ENCODE assay signal across 14 cellular contexts in genomic region chr3:12884104-12884742, GRCh38. TPM values are rescaled to one million over a fixed set of nuclear protein-coding genes. Genes with fewer than 3 reads are reported as not detected.
DNase-seq lines count a peak whose midpoint lies in the region; ATAC-seq, FAIRE-seq and TF ChIP-seq lines count a peak whose summit lies in the region.
"Had no signal": no experiment of that assay in that cellular context is flagged by ENCODE, and none has a peak within 500 bp of the region (broad histone marks: within the 10 kb centered on the region; RNA-seq: fewer than 3 reads in every experiment).

No MANE protein-coding gene starts in this region.

- no peak for ATAC-seq in GM19455 (IDR thresholded peaks at IDR 0.05; ENCODE audit: unreplicated experiment)
- ATAC-seq: activated T-cell treated with anti-CD3 and anti-CD28 coated beads, Interleukin-2, amount 50 U/mL, for 4 hours; upper lobe of right lung had no signal

- H3K27ac ChIP-seq in esophagus muscularis mucosa (replicated peaks in 1 of 4): peak overlapping the region; percentile 70 to 80 (median 77)
- H3K27ac ChIP-seq: upper lobe of right lung had no signal

- no peak for TF ChIP-seq CTCF in esophagus muscularis mucosa (IDR thresholded peaks at IDR 0.05)

- H3K27me3 ChIP-seq in esophagus muscularis mucosa: no peaks in the 10 kb centered on the region

- H3K36me3 ChIP-seq in esophagus muscularis mucosa: no peaks in the 10 kb centered on the region
- H3K36me3 ChIP-seq: upper lobe of right lung had no signal

- peak; percentile 59 for DNase-seq in NCI-H524 treated with DMSO at 0.1 percent for 48 hours (lab: John Stamatoyannopoulos, UW)
- no peak for DNase-seq in esophagus muscularis mucosa (ENCODE audit: extremely low spot score)
- DNase-seq in mucosa of gallbladder (ENCODE audit: low spot score): peak; percentile 30
- DNase-seq in ureter (ENCODE audit: low spot score): peak; percentile 61
- no peak for DNase-seq in urothelium cell line (ENCODE audit: low spot score)
- DNase-seq in HCEC 1CT: no peak
- DNase-seq: activated T-cell treated with anti-CD3 and anti-CD28 coated beads, Interleukin-2, amount 50 U/mL, for 4 hours; DMS153; H9; naive B cell; NK-92 treated with Interleukin-12 subunit alpha and Interleukin-12 subunit beta, amount 100 ng/mL, for 24 hours; upper lobe of right lung had no signal

- no peaks in the 10 kb centered on the region for H3K9me3 ChIP-seq in esophagus muscularis mucosa
- H3K9me3 ChIP-seq: upper lobe of right lung had no signal

- WGBS in esophagus muscularis mucosa: 55% methylated on average over 18 of the region's 18 CpGs

- peaks cover 0 to 15% (median 11%) of the 10 kb centered on the region in 4 donors for H3K4me1 ChIP-seq in esophagus muscularis mucosa
- H3K4me1 ChIP-seq: upper lobe of right lung had no signal

- no peak overlapping the region for H3K4me3 ChIP-seq in esophagus muscularis mucosa
- H3K4me3 ChIP-seq: upper lobe of right lung had no signal

- FAIRE-seq in urothelium cell line (lab: Jason Lieb, UNC): no peak
- FAIRE-seq: TTC549 had no signal

- TF ChIP-seq POLR2A in esophagus muscularis mucosa (IDR thresholded peaks at IDR 0.05; ENCODE audit: low read depth): no peak

- intact Hi-C loops in esophagus muscularis mucosa (cut with DNase I): no loop called here

- TF ChIP-seq EP300 in esophagus muscularis mucosa (IDR thresholded peaks at IDR 0.05): no peak

RNA-seq across cellular contexts. Expression of gene RPL32, which starts 42.9 kb away (rescaled TPM):
- total RNA-seq in esophagus muscularis mucosa (1,000 to 10,000 TPM in 2 of 4 donors, 100 to 1,000 TPM in 2; 784 to 1,554 (median 1,100) TPM), mucosa of gallbladder (975 TPM), ureter (2,253 TPM)

Comparison
In these comparisons a context has a peak if more than half of its experiments do, and no peak if none do; other contexts are left out.
1. DNase-seq: peak in NCI-H524 treated with DMSO at 0.1 percent for 48 hours (single experiment), mucosa of gallbladder (single experiment) and ureter (single experiment); none in esophagus muscularis mucosa (single experiment), urothelium cell line (single experiment) and HCEC 1CT (single experiment).